ENCODE assay signal across 20 cellular contexts in genomic region chr7:134948246-134948645, GRCh38. TPM values are rescaled to one million over a fixed set of nuclear protein-coding genes. Genes with fewer than 3 reads are reported as not detected.
A peak's percentile ranks its signal among the peaks of the same experiment; 100 is the strongest.
DNase-seq lines count a peak whose midpoint lies in the region; ATAC-seq, FAIRE-seq and TF ChIP-seq lines count a peak whose summit lies in the region.
"Had no signal": no experiment of that assay in that cellular context is flagged by ENCODE, and none has a peak within 500 bp of the region (broad histone marks: within the 10 kb centered on the region; RNA-seq: fewer than 3 reads in every experiment).

No MANE protein-coding gene starts in this region.

- intact Hi-C loops in ascending aorta (cut with DNase I): no loop called here
- intact Hi-C loops in sigmoid colon (cut with DNase I): loop anchor here (5.0 kb wide), 1 partner anchor 46 kb away; no protein-coding TSS in a partner anchor

- POLR2A ChIA-PET in A549 (lab: Yijun Ruan, JAX): no interaction called here

- no peaks in the 10 kb centered on the region for H3K9me3 ChIP-seq in A549
- H3K9me3 ChIP-seq in ascending aorta: no peaks in the 10 kb centered on the region
- H3K9me3 ChIP-seq in sigmoid colon: no peaks in the 10 kb centered on the region
- H3K9me3 ChIP-seq: BLaER1 treated with 17β-estradiol and CSF1 and Interleukin-3, amounts not matched to agents 10 nM and 100 nM had no signal

- H3K27ac ChIP-seq in A549 (peak overlapping the region; percentile 36 to 46; a peak in 2 of 6 replicates), ascending aorta (peak overlapping the region; percentile 20 to 57), sigmoid colon (peak overlapping the region in 3 of 4 donors; percentile 33 to 86 (median 69)), coronary artery (no peak overlapping the region)

- H3K4me2 ChIP-seq in A549: peak overlapping the region; percentile 41
- H3K4me2 ChIP-seq: GM23338 had no signal

- TF ChIP-seq POLR2A in A549 (IDR thresholded peaks at IDR 0.05; ENCODE audit: low read length) (no peak), sigmoid colon (IDR thresholded peaks at IDR 0.05) (no peak)

- TF ChIP-seq CTCF in A549 (IDR thresholded peaks at IDR 0.05) (no peak), ascending aorta (IDR thresholded peaks at IDR 0.05) (no peak), sigmoid colon (IDR thresholded peaks at IDR 0.05) (no peak), coronary artery (IDR thresholded peaks at IDR 0.05) (no peak)

- TF ChIP-seq EP300 in A549 (IDR thresholded peaks at IDR 0.05) (no peak), sigmoid colon (IDR thresholded peaks at IDR 0.05) (no peak)

- FAIRE-seq in A549 (lab: Jason Lieb, UNC) (no peak), RCC 7860 (lab: Jason Lieb, UNC) (no peak)
- FAIRE-seq: G401.6 had no signal

- H3K36me3 ChIP-seq in ascending aorta (peaks cover 80 to 89% of the 10 kb centered on the region in 2 donors), sigmoid colon (peaks cover 24 to 100% (median 61%) of the 10 kb centered on the region in 4 donors)

- CTCF ChIA-PET in A549 (lab: Yijun Ruan, JAX): interaction anchor here (0.7 to 13.2 kb wide), 7 partner anchors 38 to 516 kb away, joined by 3 to 132 read pairs (median 3); partner anchors contain the start of gene AGBL3

- H3K4me1 ChIP-seq in A549 (peaks cover 20% of the 10 kb centered on the region; the same call in 2 of the 3 replicates), ascending aorta (no peaks in the 10 kb centered on the region), sigmoid colon (peaks cover 0 to 22% (median 2%) of the 10 kb centered on the region in 4 donors)

- no peak overlapping the region for H3K4me3 ChIP-seq in A549
- no peak overlapping the region for H3K4me3 ChIP-seq in ascending aorta
- no peak overlapping the region for H3K4me3 ChIP-seq in sigmoid colon
- no peak overlapping the region for H3K4me3 ChIP-seq in coronary artery
- H3K4me3 ChIP-seq: BLaER1 treated with 17β-estradiol and CSF1 and Interleukin-3, amounts not matched to agents 10 nM and 100 nM; GM23338 had no signal

- TF ChIP-seq RAD21 in A549 (conservative IDR thresholded peaks at IDR 0.05 in 1 of 2, IDR thresholded peaks at IDR 0.05 in 1 of 2): no peak

- 68% methylated on average over 4 of the region's 4 CpGs for whole genome bisulfite sequencing in A549 (ENCODE audit: missing lambda C conversion rate)
- 68 to 78% methylated on average over 4 of the region's 4 CpGs for WGBS in sigmoid colon, 2 donors

- no peaks in the 10 kb centered on the region for H3K27me3 ChIP-seq in ascending aorta
- H3K27me3 ChIP-seq in sigmoid colon: no peaks in the 10 kb centered on the region
- H3K27me3 ChIP-seq: BLaER1 treated with 17β-estradiol and CSF1 and Interleukin-3, amounts not matched to agents 10 nM and 100 nM had no signal

- DNase-seq in A549 (ENCODE audit: low read depth in 1 of 2, low spot score in 1 of 2) (no peak), ascending aorta (ENCODE audit: low spot score in 2 of 2) (no peak), fibroblast of peridontal ligament (ENCODE audit: extremely low read depth) (peak; percentile 54), sigmoid colon (no peak), RCC 7860 (ENCODE audit: low spot score) (no peak), coronary artery (ENCODE audit: low spot score) (no peak)
- no peak for DNase-seq in activated naive CD4-positive, alpha-beta T cell treated with anti-CD3 and anti-CD28 coated beads, Interleukin-2, amount 50 U/mL, for 16 hours
- DNase-seq: 8988T; CD8-positive, alpha-beta memory T cell; DND-41; KBM-7; NCI-H1436 treated with DMSO at 0.1 percent for 48 hours; NCI-H2081; NCI-H774; PC-3 had no signal

- no peak for ATAC-seq in A549
- ATAC-seq in HG02588 (IDR thresholded peaks at IDR 0.05; ENCODE audit: unreplicated experiment): no peak
- ATAC-seq: GM23338, HCT116, PC-3 had no signal

TF ChIP-seq in A549, 52 proteins besides CTCF, POLR2A, EP300 and RAD21:
- TF ChIP-seq SMC3 (IDR thresholded peaks at IDR 0.05): no peak
- no peak for TF ChIP-seq HOXB13 (CRISPR knock-in tag; IDR thresholded peaks at IDR 0.05; ENCODE audit: low read depth)
- TF ChIP-seq MAZ (IDR thresholded peaks at IDR 0.05; ENCODE audit: borderline replicate concordance, low read depth, low read length): no peak
- no peak for TF ChIP-seq JUNB (IDR thresholded peaks at IDR 0.05)
- TF ChIP-seq EHMT2 (IDR thresholded peaks at IDR 0.05; ENCODE audit: low read depth): no peak
- no peak for TF ChIP-seq ATOH8 (CRISPR knock-in tag; IDR thresholded peaks at IDR 0.05; ENCODE audit: low read depth)
- TF ChIP-seq ZSCAN20 (CRISPR knock-in tag; IDR thresholded peaks at IDR 0.05): no peak
- TF ChIP-seq ZNF302 (CRISPR knock-in tag; IDR thresholded peaks at IDR 0.05): no peak
- TF ChIP-seq GATA3 (IDR thresholded peaks at IDR 0.05; ENCODE audit: borderline replicate concordance): no peak
- TF ChIP-seq HMGXB4 (CRISPR knock-in tag; IDR thresholded peaks at IDR 0.05; ENCODE audit: borderline replicate concordance): no peak

RNA-seq across cellular contexts. Expression of gene AGBL3, which starts 38.1 kb away (rescaled TPM):
- polyA plus RNA-seq in A549 (2011; rRNA removed) (4.2 and 4.3 TPM in 2 replicates), A549 (2017; fragmentation: RNase III; extraction: RNeasy Plus Mini Kit Qiagen cat#74134 plus additional on column Dnase treatment) (2.2 to 3.7 TPM (median 2.7 TPM) in 3 replicates), sigmoid colon (under 1 TPM; 0.23 to 0.93 (median 0.60) TPM)
- polyA plus RNA-seq in A549 (2012; cell fraction: cytosol; rRNA removed): 1.4 and 1.5 TPM in 2 replicates
- 0.52 and 0.84 TPM in 2 replicates for polyA plus RNA-seq in A549 (2012; cell fraction: nucleus; rRNA removed)
- polyA minus RNA-seq in A549 (2011; rRNA and poly(A)+ RNA removed): 1.2 and 1.3 TPM in 2 replicates
- total RNA-seq in ascending aorta (2.8 TPM), sigmoid colon (1 to 10 TPM in 3 of 4 donors, under 1 TPM in 1; 0.95 to 3.1 (median 1.1) TPM)

Comparison
In these comparisons a context has a peak if more than half of its experiments do, and no peak if none do; other contexts are left out.
1. H3K27ac ChIP-seq: peak in A549 (2 of 2), ascending aorta (2 of 2) and sigmoid colon (3 of 4); none in coronary artery (0 of 2).